30 cellular contexts compared by ENCODE assay signal in genomic region chr1:238343869-238344268, GRCh38.
"Had no signal": no experiment of that assay in that cellular context is flagged by ENCODE, and none has a peak within 500 bp of the region (broad histone marks: within the 10 kb centered on the region; RNA-seq: fewer than 3 reads in every experiment).

No MANE protein-coding gene starts in this region.

- H3K36me3 Mint-ChIP-seq: activated CD4-positive, alpha-beta memory T cell treated with anti-CD3 and anti-CD28 coated beads for 36 hours; activated CD8-positive, alpha-beta memory T cell treated with anti-CD3 and anti-CD28 coated beads, Interleukin-2, amount 10 ng/mL, durations not matched to agents 7 days and 5 days; activated naive CD4-positive, alpha-beta T cell treated with anti-CD3 and anti-CD28 coated beads, Interleukin-2, amount 50 U/mL, for 24 hours; activated naive CD8-positive, alpha-beta T cell treated with anti-CD3 and anti-CD28 coated beads for 36 hours had no signal

- H3K27ac ChIP-seq: adrenal gland, ascending aorta, brain microvascular endothelial cell, coronary artery, esophagus muscularis mucosa had no signal

- H3K4me1 Mint-ChIP-seq: activated CD4-positive, alpha-beta T cell treated with anti-CD3 and anti-CD28 coated beads for 36 hours; activated CD4-positive, alpha-beta T cell treated with anti-CD3 and anti-CD28 coated beads, Interleukin-2, amount 10 ng/mL, durations not matched to agents 24 days and 14 days; activated CD8-positive, alpha-beta memory T cell treated with anti-CD3 and anti-CD28 coated beads, Interleukin-2, amount 10 ng/mL, durations not matched to agents 7 days and 5 days; activated naive CD4-positive, alpha-beta T cell treated with anti-CD3 and anti-CD28 coated beads, Interleukin-2, amount 50 U/mL, for 24 hours; activated naive CD8-positive, alpha-beta T cell treated with anti-CD3 and anti-CD28 coated beads for 36 hours; activated naive CD8-positive, alpha-beta T cell treated with anti-CD3 and anti-CD28 coated beads, Interleukin-2, amount 50 U/mL, for 24 hours; central memory CD8-positive, alpha-beta T cell had no signal

- H3K9me3 Mint-ChIP-seq: activated CD4-positive, alpha-beta T cell treated with anti-CD3 and anti-CD28 coated beads, Interleukin-2, amount 10 ng/mL, durations not matched to agents 24 days and 14 days had no signal

- FAIRE-seq: bronchial epithelial cell had no signal

- H3K27me3 Mint-ChIP-seq: activated CD4-positive, alpha-beta memory T cell treated with anti-CD3 and anti-CD28 coated beads for 36 hours; activated CD4-positive, alpha-beta T cell treated with anti-CD3 and anti-CD28 coated beads for 36 hours; activated CD4-positive, alpha-beta T cell treated with anti-CD3 and anti-CD28 coated beads, Interleukin-2, amount 10 ng/mL, durations not matched to agents 24 days and 14 days; activated CD8-positive, alpha-beta memory T cell treated with anti-CD3 and anti-CD28 coated beads, Interleukin-2, amount 10 ng/mL, durations not matched to agents 7 days and 5 days; activated naive CD4-positive, alpha-beta T cell treated with anti-CD3 and anti-CD28 coated beads, Interleukin-2, amount 50 U/mL, for 24 hours; activated naive CD8-positive, alpha-beta T cell treated with anti-CD3 and anti-CD28 coated beads for 36 hours; activated naive CD8-positive, alpha-beta T cell treated with anti-CD3 and anti-CD28 coated beads, Interleukin-2, amount 50 U/mL, for 24 hours; central memory CD8-positive, alpha-beta T cell; effector memory CD8-positive, alpha-beta T cell had no signal

- H3K27ac Mint-ChIP-seq: activated CD4-positive, alpha-beta memory T cell treated with anti-CD3 and anti-CD28 coated beads for 36 hours; activated CD4-positive, alpha-beta T cell treated with anti-CD3 and anti-CD28 coated beads for 36 hours; activated CD4-positive, alpha-beta T cell treated with anti-CD3 and anti-CD28 coated beads, Interleukin-2, amount 10 ng/mL, durations not matched to agents 24 days and 14 days; activated CD8-positive, alpha-beta memory T cell treated with anti-CD3 and anti-CD28 coated beads, Interleukin-2, amount 10 ng/mL, durations not matched to agents 7 days and 5 days; activated CD8-positive, alpha-beta T cell treated with anti-CD3 and anti-CD28 coated beads, Interleukin-2, amount 10 ng/mL, durations not matched to agents 7 days and 5 days; activated naive CD4-positive, alpha-beta T cell treated with anti-CD3 and anti-CD28 coated beads for 36 hours; activated naive CD4-positive, alpha-beta T cell treated with anti-CD3 and anti-CD28 coated beads, Interleukin-2, amount 50 U/mL, for 24 hours; activated naive CD8-positive, alpha-beta T cell treated with anti-CD3 and anti-CD28 coated beads for 36 hours; activated naive CD8-positive, alpha-beta T cell treated with anti-CD3 and anti-CD28 coated beads, Interleukin-2, amount 50 U/mL, for 24 hours; activated T-helper 1 cell treated with anti-CD3 and anti-CD28 coated beads, Interleukin-12 subunit alpha, Interleukin-12 subunit beta, Interleukin-2, Interleukin-4 antibody, amounts not matched to agents 30 ng/mL and 10 ng/mL and 1 ng/mL, durations not matched to agents 14 hours and 24 hours and 36 hours; activated T-helper 2 cell treated with anti-CD3 and anti-CD28 coated beads, Interferon-gamma antibody, Interleukin-2, Interleukin-4, amounts not matched to agents 10 μg/mL and 5 μg/mL and 100 μg/mL, durations not matched to agents 14 hours and 24 hours and 36 hours; effector memory CD8-positive, alpha-beta T cell had no signal

- H3K36me3 ChIP-seq: adrenal gland, ascending aorta, brain microvascular endothelial cell, esophagus muscularis mucosa had no signal

- ATAC-seq: activated CD4-positive, alpha-beta T cell treated with anti-CD3 and anti-CD28 coated beads for 36 hours; activated CD8-positive, alpha-beta memory T cell treated with anti-CD3 and anti-CD28 coated beads, Interleukin-2, amount 10 ng/mL, durations not matched to agents 7 days and 5 days; activated CD8-positive, alpha-beta T cell treated with anti-CD3 and anti-CD28 coated beads, Interleukin-2, amount 10 ng/mL, durations not matched to agents 7 days and 5 days; activated naive CD8-positive, alpha-beta T cell treated with anti-CD3 and anti-CD28 coated beads, Interleukin-2, amount 50 U/mL, for 24 hours; effector memory CD8-positive, alpha-beta T cell had no signal

- H3K4me1 ChIP-seq: adrenal gland, ascending aorta, esophagus muscularis mucosa had no signal

- H3K27me3 ChIP-seq: adrenal gland, ascending aorta, brain microvascular endothelial cell, esophagus muscularis mucosa had no signal

- H3K4me3 ChIP-seq: adrenal gland, ascending aorta, coronary artery, esophagus muscularis mucosa had no signal

- H3K9me3 ChIP-seq: ascending aorta had no signal

- H3K4me3 Mint-ChIP-seq: activated CD4-positive, alpha-beta memory T cell treated with anti-CD3 and anti-CD28 coated beads for 36 hours; activated CD4-positive, alpha-beta T cell treated with anti-CD3 and anti-CD28 coated beads for 36 hours; activated CD4-positive, alpha-beta T cell treated with anti-CD3 and anti-CD28 coated beads, Interleukin-2, amount 10 ng/mL, durations not matched to agents 24 days and 14 days; activated CD8-positive, alpha-beta memory T cell treated with anti-CD3 and anti-CD28 coated beads, Interleukin-2, amount 10 ng/mL, durations not matched to agents 7 days and 5 days; activated CD8-positive, alpha-beta T cell treated with anti-CD3 and anti-CD28 coated beads, Interleukin-2, amount 10 ng/mL, durations not matched to agents 7 days and 5 days; activated naive CD4-positive, alpha-beta T cell treated with anti-CD3 and anti-CD28 coated beads for 36 hours; activated naive CD4-positive, alpha-beta T cell treated with anti-CD3 and anti-CD28 coated beads, Interleukin-2, amount 50 U/mL, for 24 hours; activated naive CD8-positive, alpha-beta T cell treated with anti-CD3 and anti-CD28 coated beads for 36 hours; activated naive CD8-positive, alpha-beta T cell treated with anti-CD3 and anti-CD28 coated beads, Interleukin-2, amount 50 U/mL, for 24 hours; activated T-helper 1 cell treated with anti-CD3 and anti-CD28 coated beads, Interleukin-12 subunit alpha, Interleukin-12 subunit beta, Interleukin-2, Interleukin-4 antibody, amounts not matched to agents 30 ng/mL and 10 ng/mL and 1 ng/mL, durations not matched to agents 14 hours and 24 hours and 36 hours; central memory CD8-positive, alpha-beta T cell; effector memory CD8-positive, alpha-beta T cell had no signal

- DNase-seq: activated CD4-positive, alpha-beta memory T cell treated with anti-CD3 and anti-CD28 coated beads for 36 hours; activated CD4-positive, alpha-beta T cell treated with anti-CD3 and anti-CD28 coated beads for 36 hours; activated CD4-positive, alpha-beta T cell treated with anti-CD3 and anti-CD28 coated beads, Interleukin-2, amount 10 ng/mL, durations not matched to agents 24 days and 14 days; activated CD4-positive, CD25-positive, alpha-beta regulatory T cell; activated CD4-positive, CD25-positive, alpha-beta regulatory T cell treated with anti-CD3 and anti-CD28 coated beads, Interleukin-2, amount 50 U/mL, for 72 hours; activated CD8-positive, alpha-beta memory T cell treated with anti-CD3 and anti-CD28 coated beads, Interleukin-2, amount 10 ng/mL, durations not matched to agents 7 days and 5 days; activated CD8-positive, alpha-beta memory T cell treated with anti-CD3 and anti-CD28 coated beads, Interleukin-2, amount 50 U/mL, for 4 hours; activated CD8-positive, alpha-beta T cell treated with anti-CD3 and anti-CD28 coated beads, Interleukin-2, amount 10 ng/mL, durations not matched to agents 7 days and 5 days; activated effector memory CD4-positive, alpha-beta T cell treated with anti-CD3 and anti-CD28 coated beads, Interleukin-2, amount 50 U/mL, for 16 hours; activated naive CD4-positive, alpha-beta T cell treated with anti-CD3 and anti-CD28 coated beads for 36 hours; activated naive CD8-positive, alpha-beta T cell treated with anti-CD3 and anti-CD28 coated beads for 36 hours; activated naive CD8-positive, alpha-beta T cell treated with anti-CD3 and anti-CD28 coated beads, Interleukin-2, amount 50 U/mL, for 24 hours; activated T-cell treated with anti-CD3 and anti-CD28 coated beads, Interleukin-2, amount 50 U/mL, for 1 hour; activated T-cell treated with anti-CD3 and anti-CD28 coated beads, Interleukin-2, amount 50 U/mL, for 48 hours; adrenal gland; brain microvascular endothelial cell; dermis blood vessel endothelial cell; effector CD4-positive, alpha-beta T cell; effector memory CD8-positive, alpha-beta T cell; erythroblast; foreskin melanocyte; T-helper 2 cell had no signal
